22 cellular contexts compared by ENCODE assay signal in genomic region chrX:49070988-49071387, GRCh38. TPM values are rescaled to one million over a fixed set of nuclear protein-coding genes. Genes with fewer than 3 reads are reported as not detected.
DNase-seq lines count a peak whose midpoint lies in the region; ATAC-seq and TF ChIP-seq lines count a peak whose summit lies in the region.
"Had no signal": no experiment of that assay in that cellular context is flagged by ENCODE, and none has a peak within 500 bp of the region (broad histone marks: within the 10 kb centered on the region; RNA-seq: fewer than 3 reads in every experiment).

No MANE protein-coding gene starts in this region.

- peaks cover 0 to 6% of the 10 kb centered on the region in 2 donors for H3K27me3 Mint-ChIP-seq in CD8-positive, alpha-beta memory T cell
- H3K27me3 Mint-ChIP-seq in naive thymus-derived CD8-positive, alpha-beta T cell: no peaks in the 10 kb centered on the region
- H3K27me3 Mint-ChIP-seq in stimulated activated naive B cell treated with anti-CD40 and anti-IgM and Interleukin-4, amounts not matched to agents 10 μg/mL and 1 μg/mL and 100 μg/mL, for 72 hours: no peaks in the 10 kb centered on the region

- H3K27me3 ChIP-seq in CD8-positive, alpha-beta memory T cell (ENCODE audit: insufficient read depth, low read length, poor library complexity, severe bottlenecking): no peaks in the 10 kb centered on the region
- no peaks in the 10 kb centered on the region; the same call in 1 of the 2 replicates for H3K27me3 ChIP-seq in H7 (ENCODE audit: control insufficient read depth, insufficient read depth, low read length)
- H3K27me3 ChIP-seq: MG63 had no signal

- peaks cover 0 to 28% (median 0%) of the 10 kb centered on the region in 3 donors for H3K36me3 Mint-ChIP-seq in CD8-positive, alpha-beta memory T cell
- H3K36me3 Mint-ChIP-seq in naive thymus-derived CD8-positive, alpha-beta T cell: peaks cover 0 to 13% (median 0%) of the 10 kb centered on the region in 3 donors
- peaks cover 16 to 35% of the 10 kb centered on the region in 2 donors for H3K36me3 Mint-ChIP-seq in stimulated activated naive B cell treated with anti-CD40 and anti-IgM and Interleukin-4, amounts not matched to agents 10 μg/mL and 1 μg/mL and 100 μg/mL, for 72 hours

- DNase-seq in CD8-positive, alpha-beta memory T cell: no peak
- peak; percentile 39 for DNase-seq in H7
- no peak for DNase-seq in naive thymus-derived CD8-positive, alpha-beta T cell
- DNase-seq in stimulated activated naive B cell treated with anti-CD40 and anti-IgM and Interleukin-4, amounts not matched to agents 10 μg/mL and 1 μg/mL and 100 μg/mL, for 72 hours: no peak
- no peak for DNase-seq in GM13977 (ENCODE audit: low spot score)
- DNase-seq in pons (ENCODE audit: low spot score): no peak
- DNase-seq in NK-92 treated with Interleukin-12 subunit alpha and Interleukin-12 subunit beta, amount 100 ng/mL, for 24 hours (lab: John Stamatoyannopoulos, UW): no peak
- DNase-seq: CD8-positive, alpha-beta T cell; EL; GF-D8; GM23248; Kasumi-1; MG63; NCI-H1048; NCI-H1417 treated with DMSO at 0.1 percent for 48 hours; NCI-H187; NCI-H2107; NCI-H446 treated with DMSO at 0.1 percent for 48 hours; NCI-H526 treated with DMSO at 0.1 percent for 48 hours; PC-3; Right ventricle myocardium superior had no signal

- H3K9me3 ChIP-seq in CD8-positive, alpha-beta memory T cell (ENCODE audit: low read length): no peaks in the 10 kb centered on the region
- H3K9me3 ChIP-seq: HAP-1, MG63 had no signal

- H3K27ac ChIP-seq in CD8-positive, alpha-beta memory T cell (ENCODE audit: low read depth, low read length): no peak overlapping the region
- H3K27ac ChIP-seq: GM23248 had no signal

- TF ChIP-seq CTCF in GM13977 (IDR thresholded peaks at IDR 0.05; ENCODE audit: extremely low read depth, insufficient read depth, missing control alignments): no peak

- no peak for ATAC-seq in naive thymus-derived CD8-positive, alpha-beta T cell
- ATAC-seq in stimulated activated naive B cell treated with anti-CD40 and anti-IgM and Interleukin-4, amounts not matched to agents 10 μg/mL and 1 μg/mL and 100 μg/mL, for 72 hours (replicated peaks): no peak
- ATAC-seq: CD8-positive, alpha-beta T cell; PC-3 had no signal

- CTCF ChIA-PET in CD8-positive, alpha-beta memory T cell (lab: Charles Lee): no interaction called here

- H3K4me1 ChIP-seq in CD8-positive, alpha-beta memory T cell (ENCODE audit: insufficient read depth, low read length): peaks cover 8% of the 10 kb centered on the region
- H3K4me1 ChIP-seq: HAP-1 had no signal

- H3K4me3 Mint-ChIP-seq in CD8-positive, alpha-beta memory T cell: no peak overlapping the region
- peak overlapping the region in 2 of 10 donors; percentile 11 to 20 for H3K4me3 Mint-ChIP-seq in naive thymus-derived CD8-positive, alpha-beta T cell
- H3K4me3 Mint-ChIP-seq in stimulated activated naive B cell treated with anti-CD40 and anti-IgM and Interleukin-4, amounts not matched to agents 10 μg/mL and 1 μg/mL and 100 μg/mL, for 72 hours: no peak overlapping the region
- H3K4me3 Mint-ChIP-seq: CD8-positive, alpha-beta T cell had no signal

- in situ Hi-C loops in GM13977 (cut with MboI; ENCODE audit: low pct_unique_long_range_greater_than_20kb, low sequenced_read_pairs, unreplicated experiment): no loop called here

- peak overlapping the region in 6 of 8 donors; percentile 13 to 92 (median 71) for H3K27ac Mint-ChIP-seq in CD8-positive, alpha-beta memory T cell
- peak overlapping the region in 6 of 10 donors; percentile 26 to 60 (median 52) for H3K27ac Mint-ChIP-seq in naive thymus-derived CD8-positive, alpha-beta T cell
- peak overlapping the region; percentile 37 for H3K27ac Mint-ChIP-seq in stimulated activated naive B cell treated with anti-CD40 and anti-IgM and Interleukin-4, amounts not matched to agents 10 μg/mL and 1 μg/mL and 100 μg/mL, for 72 hours
- H3K27ac Mint-ChIP-seq: CD8-positive, alpha-beta T cell had no signal

- no peak overlapping the region for H3K4me3 ChIP-seq in CD8-positive, alpha-beta memory T cell (ENCODE audit: low read length)
- no peak overlapping the region for H3K4me3 ChIP-seq in H7 (ENCODE audit: insufficient read depth, low read depth, low read length)
- H3K4me3 ChIP-seq: GM23248, HAP-1, MG63 had no signal

- peaks cover 8 to 18% (median 17%) of the 10 kb centered on the region in 3 donors for H3K4me1 Mint-ChIP-seq in CD8-positive, alpha-beta memory T cell
- H3K4me1 Mint-ChIP-seq in naive thymus-derived CD8-positive, alpha-beta T cell: peaks cover 9 to 23% (median 18%) of the 10 kb centered on the region in 4 donors
- peaks cover 12 to 18% of the 10 kb centered on the region in 2 donors for H3K4me1 Mint-ChIP-seq in stimulated activated naive B cell treated with anti-CD40 and anti-IgM and Interleukin-4, amounts not matched to agents 10 μg/mL and 1 μg/mL and 100 μg/mL, for 72 hours

- POLR2A ChIA-PET in CD8-positive, alpha-beta memory T cell (lab: Charles Lee): no interaction called here
- POLR2A ChIA-PET in naive thymus-derived CD8-positive, alpha-beta T cell (lab: Charles Lee): interaction anchor here (0.5 kb wide), 1 partner anchor 9 kb away, joined by 4 read pairs; no protein-coding TSS in a partner anchor

- H3K36me3 ChIP-seq in CD8-positive, alpha-beta memory T cell (ENCODE audit: insufficient read depth, low read length): no peaks in the 10 kb centered on the region
- no peaks in the 10 kb centered on the region; the same call in 1 of the 2 replicates for H3K36me3 ChIP-seq in H7 (replicated peaks; ENCODE audit: control insufficient read depth, insufficient read depth, low read length)
- H3K36me3 ChIP-seq: HAP-1, MG63 had no signal

- no peaks in the 10 kb centered on the region for H3K9me3 Mint-ChIP-seq in CD8-positive, alpha-beta memory T cell
- H3K9me3 Mint-ChIP-seq in naive thymus-derived CD8-positive, alpha-beta T cell: no peaks in the 10 kb centered on the region
- peaks cover 2 to 11% of the 10 kb centered on the region in 2 donors for H3K9me3 Mint-ChIP-seq in stimulated activated naive B cell treated with anti-CD40 and anti-IgM and Interleukin-4, amounts not matched to agents 10 μg/mL and 1 μg/mL and 100 μg/mL, for 72 hours
- H3K9me3 Mint-ChIP-seq: CD8-positive, alpha-beta T cell had no signal

RNA-seq across cellular contexts. Expression of gene PRAF2, which starts 2.8 kb away (rescaled TPM):
- 10 to 100 TPM; 13.1 to 14.5 TPM for total RNA-seq in CD8-positive, alpha-beta memory T cell
- 62.6 TPM for polyA plus RNA-seq in CD8-positive, alpha-beta memory T cell
- total RNA-seq in H7 (2014; rRNA removed; shearing (Covaris generic)): 6.3 and 6.7 TPM in 2 replicates
- 10 to 100 TPM; 22.9 to 24.6 TPM for total RNA-seq in naive thymus-derived CD8-positive, alpha-beta T cell
- polyA plus RNA-seq in naive thymus-derived CD8-positive, alpha-beta T cell: 10 to 100 TPM; 39.0 to 52.9 (median 50.7) TPM

RNA-seq across cellular contexts. Expression of gene WDR45, which starts 8.7 kb away (rescaled TPM):
- 10 to 100 TPM; 41.4 to 46.2 TPM for total RNA-seq in CD8-positive, alpha-beta memory T cell
- 56.9 TPM for polyA plus RNA-seq in CD8-positive, alpha-beta memory T cell
- 28.5 and 33.6 TPM in 2 replicates for total RNA-seq in H7 (2014; rRNA removed; shearing (Covaris generic))
- total RNA-seq in naive thymus-derived CD8-positive, alpha-beta T cell: 100 to 1,000 TPM; 112 to 124 TPM
- polyA plus RNA-seq in naive thymus-derived CD8-positive, alpha-beta T cell: 10 to 100 TPM; 42.4 to 57.2 (median 43.3) TPM

RNA-seq across cellular contexts. Expression of gene CCDC120, which starts 12.2 kb away (rescaled TPM):
- total RNA-seq in CD8-positive, alpha-beta memory T cell: 1 to 10 TPM; 5.1 to 5.4 TPM
- 1.5 TPM for polyA plus RNA-seq in CD8-positive, alpha-beta memory T cell
- 4.7 and 5.8 TPM in 2 replicates for total RNA-seq in H7 (2014; rRNA removed; shearing (Covaris generic))
- 10 to 100 TPM; 12.9 TPM for total RNA-seq in naive thymus-derived CD8-positive, alpha-beta T cell
- 1 to 10 TPM in 1 of 3 donors, under 1 TPM in 2; 0.61 to 1.7 (median 0.94) TPM for polyA plus RNA-seq in naive thymus-derived CD8-positive, alpha-beta T cell

RNA-seq across cellular contexts. Expression of gene TFE3, which starts 27.8 kb away (rescaled TPM):
- total RNA-seq in CD8-positive, alpha-beta memory T cell: 10 to 100 TPM; 32.4 to 35.4 TPM
- 7.7 TPM for polyA plus RNA-seq in CD8-positive, alpha-beta memory T cell
- 41.6 and 45.9 TPM in 2 replicates for total RNA-seq in H7 (2014; rRNA removed; shearing (Covaris generic))
- total RNA-seq in naive thymus-derived CD8-positive, alpha-beta T cell: 10 to 100 TPM; 31.0 to 34.4 TPM
- polyA plus RNA-seq in naive thymus-derived CD8-positive, alpha-beta T cell: 1 to 10 TPM; 2.6 to 4.4 (median 3.5) TPM

RNA-seq across cellular contexts. Expression of gene GPKOW, which starts 52.5 kb away (rescaled TPM):
- total RNA-seq in CD8-positive, alpha-beta memory T cell: 10 to 100 TPM; 20.4 to 23.3 TPM
- 31.8 TPM for polyA plus RNA-seq in CD8-positive, alpha-beta memory T cell
- 24.4 and 31.4 TPM in 2 replicates for total RNA-seq in H7 (2014; rRNA removed; shearing (Covaris generic))
- 10 to 100 TPM; 18.2 to 18.6 TPM for total RNA-seq in naive thymus-derived CD8-positive, alpha-beta T cell
- 10 to 100 TPM; 17.7 to 31.1 (median 27.9) TPM for polyA plus RNA-seq in naive thymus-derived CD8-positive, alpha-beta T cell
